Comparison of ENCODE assay signal across 26 cellular contexts in genomic region chr1:57407941-57408340, GRCh38. TPM values are rescaled to one million over a fixed set of nuclear protein-coding genes. Genes with fewer than 3 reads are reported as not detected.
DNase-seq lines count a peak whose midpoint lies in the region; ATAC-seq, FAIRE-seq and TF ChIP-seq lines count a peak whose summit lies in the region.
"Had no signal": no experiment of that assay in that cellular context is flagged by ENCODE, and none has a peak within 500 bp of the region (broad histone marks: within the 10 kb centered on the region; RNA-seq: fewer than 3 reads in every experiment).

No MANE protein-coding gene starts in this region.

- intact Hi-C loops in HepG2 (cut with micrococcal nuclease; ENCODE audit: unreplicated experiment), result no loop called here
- intact Hi-C loops in right lobe of liver (cut with DNase I), result no loop called here
- intact Hi-C loops in psoas muscle (cut with DNase I), result no loop called here

- no peak overlapping the region for H2AFZ ChIP-seq in HepG2 (ENCODE audit: low read length)
- no peak overlapping the region for H2AFZ ChIP-seq in mesenchymal stem cell (ENCODE audit: low read depth, low read length)
- no peak overlapping the region for H2AFZ ChIP-seq in smooth muscle cell (ENCODE audit: low read depth)
- H2AFZ ChIP-seq: GM23248 had no signal

- H3K9ac ChIP-seq in HepG2 (ENCODE audit: insufficient read depth, low read depth, low read length), result no peak overlapping the region
- H3K9ac ChIP-seq in mesenchymal stem cell (ENCODE audit: low read length), result no peak overlapping the region
- no peak overlapping the region for H3K9ac ChIP-seq in smooth muscle cell (ENCODE audit: low read depth)
- H3K9ac ChIP-seq: BLaER1 treated with 17β-estradiol and CSF1 and Interleukin-3, amounts not matched to agents 10 nM and 100 nM; GM23248 had no signal

- no peaks in the 10 kb centered on the region for H3K79me1 ChIP-seq in mesenchymal stem cell (replicated peaks; ENCODE audit: low read length, poor library complexity, severe bottlenecking)

- H3K36me3 ChIP-seq in HepG2 (replicated peaks in 1 of 2; ENCODE audit: control insufficient read depth in 1 of 2, insufficient read depth in 2 of 2, low read length in 2 of 2), result no peaks in the 10 kb centered on the region
- H3K36me3 ChIP-seq in right lobe of liver, result no peaks in the 10 kb centered on the region
- H3K36me3 ChIP-seq in mesenchymal stem cell (ENCODE audit: control insufficient read depth in 1 of 2, insufficient read depth in 2 of 2, low read depth in 1 of 2, low read length in 2 of 2), result no peaks in the 10 kb centered on the region
- no peaks in the 10 kb centered on the region for H3K36me3 ChIP-seq in smooth muscle cell (ENCODE audit: low read depth)
- no peaks in the 10 kb centered on the region for H3K36me3 ChIP-seq in psoas muscle (ENCODE audit: insufficient read depth in 1 of 2, low read depth in 1 of 2)
- H3K36me3 ChIP-seq: BE2C had no signal

- H3K9me3 ChIP-seq in HepG2 (ENCODE audit: low read length) (0 out of 2 replicates have a peak, but pooled peaks cover 3% of the 10 kb centered on the region), right lobe of liver (no peaks in the 10 kb centered on the region), mesenchymal stem cell (ENCODE audit: control insufficient read depth, low read length) (no peaks in the 10 kb centered on the region), smooth muscle cell (replicated peaks; ENCODE audit: low read depth) (no peaks in the 10 kb centered on the region), psoas muscle (no peaks in the 10 kb centered on the region)
- H3K9me3 ChIP-seq: BE2C had no signal

- POLR2A ChIA-PET in HepG2 (lab: Yijun Ruan, JAX), result no interaction called here

- no peak for TF ChIP-seq EP300 in HepG2 (IDR thresholded peaks at IDR 0.05; ENCODE audit: low read depth in 2 of 2, low read length in 2 of 2)
- TF ChIP-seq EP300 in HepG2 (CRISPR knock-in tag; IDR thresholded peaks at IDR 0.05; ENCODE audit: borderline replicate concordance), result no peak

- no peak overlapping the region for H3K18ac ChIP-seq in mesenchymal stem cell (ENCODE audit: low read depth in 1 of 2, low read length in 2 of 2)

- H4K8ac ChIP-seq in mesenchymal stem cell (ENCODE audit: low read length), result no peak overlapping the region

- no peak for TF ChIP-seq POLR2A in HepG2 (IDR thresholded peaks at IDR 0.05; ENCODE audit: insufficient read depth in 1 of 2, low read depth in 2 of 2, low read length in 2 of 2)
- no peak for TF ChIP-seq POLR2A in right lobe of liver (IDR thresholded peaks at IDR 0.05)

- no peak overlapping the region for H2BK15ac ChIP-seq in mesenchymal stem cell (ENCODE audit: low read depth, poor library complexity, severe bottlenecking)

- 0% methylated on average over 4 of the region's 4 CpGs for WGBS in HepG2 (ENCODE audit: low lambda C conversion rate)
- WGBS in right lobe of liver (ENCODE audit: insufficient coverage, low coverage, low lambda C conversion rate, missing lambda C conversion rate), result 20% methylated on average over 3 of the region's 4 CpGs
- WGBS in mesenchymal stem cell, result 0% methylated on average over 2 of the region's 4 CpGs
- WGBS in smooth muscle cell (ENCODE audit: low lambda C conversion rate), result 31% methylated on average over 4 of the region's 4 CpGs
- WGBS in psoas muscle, 3 donors, result 58 to 65% (median 63%) methylated on average over 4 of the region's 4 CpGs

- H3K27me3 ChIP-seq in HepG2 (ENCODE audit: control insufficient read depth in 1 of 2, insufficient read depth in 2 of 2, low read length in 2 of 2), result no peaks in the 10 kb centered on the region; a peak in 1 of 5 replicates
- no peaks in the 10 kb centered on the region for H3K27me3 ChIP-seq in right lobe of liver
- peaks cover 0 to 18% of the 10 kb centered on the region in 2 experiments for H3K27me3 ChIP-seq in mesenchymal stem cell (ENCODE audit: control insufficient read depth in 1 of 2, insufficient read depth in 1 of 2, low read length in 2 of 2)
- H3K27me3 ChIP-seq in smooth muscle cell (ENCODE audit: low read depth), result no peaks in the 10 kb centered on the region
- H3K27me3 ChIP-seq in psoas muscle (ENCODE audit: insufficient read depth in 3 of 3, low read length in 2 of 3), result peaks cover 2 to 8% (median 6%) of the 10 kb centered on the region in 3 donors
- H3K27me3 ChIP-seq: BE2C; BLaER1 treated with 17β-estradiol and CSF1 and Interleukin-3, amounts not matched to agents 10 nM and 100 nM had no signal

- H3K4me2 ChIP-seq in HepG2 (ENCODE audit: low read depth, low read length) (no peak overlapping the region), mesenchymal stem cell (ENCODE audit: low read length, poor library complexity, severe bottlenecking) (no peak overlapping the region), smooth muscle cell (peak overlapping the region; percentile 9)
- H3K4me2 ChIP-seq: BLaER1 treated with 17β-estradiol and CSF1 and Interleukin-3, amounts not matched to agents 10 nM and 100 nM had no signal

- no peak overlapping the region for H3K23ac ChIP-seq in mesenchymal stem cell (ENCODE audit: low read length in 2 of 2)

- no peak overlapping the region for H2BK5ac ChIP-seq in mesenchymal stem cell (ENCODE audit: low read depth, low read length, poor library complexity, severe bottlenecking)

- no peak overlapping the region for H2BK12ac ChIP-seq in mesenchymal stem cell (ENCODE audit: low read length in 2 of 2)

- TF ChIP-seq CTCF in HepG2 (CRISPR knock-in tag; IDR thresholded peaks at IDR 0.05) (no peak), right lobe of liver (IDR thresholded peaks at IDR 0.05) (no peak), smooth muscle cell (IDR thresholded peaks at IDR 0.05; ENCODE audit: borderline replicate concordance, insufficient read depth, poor library complexity, severe bottlenecking) (no peak), psoas muscle (IDR thresholded peaks at IDR 0.05) (no peak)

- no peak overlapping the region for H3K4ac ChIP-seq in mesenchymal stem cell (ENCODE audit: low read depth in 1 of 2, low read length in 2 of 2)

- peak; percentile 57; the same call in 1 of the 3 replicates for ATAC-seq in HepG2
- ATAC-seq in right lobe of liver, result no peak
- ATAC-seq in GM19463 (IDR thresholded peaks at IDR 0.05; ENCODE audit: unreplicated experiment), result no peak
- ATAC-seq in psoas muscle, result no peak
- ATAC-seq in GM21619 (IDR thresholded peaks at IDR 0.05; ENCODE audit: unreplicated experiment), result no peak
- ATAC-seq: HCT116 had no signal

- H3K4me3 ChIP-seq in HepG2 (replicated peaks in 1 of 3; ENCODE audit: insufficient read depth in 1 of 3, low read depth in 2 of 3, low read length in 3 of 3), result no peak overlapping the region
- no peak overlapping the region for H3K4me3 ChIP-seq in right lobe of liver
- H3K4me3 ChIP-seq in mesenchymal stem cell (ENCODE audit: insufficient read depth in 1 of 2, low read depth in 1 of 2, low read length in 2 of 2), result no peak overlapping the region
- H3K4me3 ChIP-seq in smooth muscle cell, result no peak overlapping the region
- no peak overlapping the region for H3K4me3 ChIP-seq in psoas muscle
- H3K4me3 ChIP-seq: BLaER1 treated with 17β-estradiol and CSF1 and Interleukin-3, amounts not matched to agents 10 nM and 100 nM; GM23248 had no signal

- H3K27ac ChIP-seq in HepG2 (ENCODE audit: extremely low read length, insufficient read depth, low read length) (no peak overlapping the region), right lobe of liver (no peak overlapping the region), mesenchymal stem cell (ENCODE audit: low read length, poor library complexity, severe bottlenecking) (no peak overlapping the region), smooth muscle cell (ENCODE audit: low read depth) (no peak overlapping the region), psoas muscle (no peak overlapping the region)
- H3K27ac ChIP-seq: 22Rv1; BLaER1 treated with 17β-estradiol and CSF1 and Interleukin-3, amounts not matched to agents 10 nM and 100 nM; GM23248 had no signal

- no peaks in the 10 kb centered on the region for H3F3A ChIP-seq in smooth muscle cell (ENCODE audit: low read depth)

- BruUV-seq in HepG2 (replicated peaks; lab: Mats Ljungman, UMichigan), result no TSS peak

- FAIRE-seq in HepG2 (lab: Jason Lieb, UNC), result no peak
- FAIRE-seq: A204.1, D721Med, GM12891, GM18507, H1 had no signal

- TF ChIP-seq RAD21 in HepG2 (CRISPR knock-in tag; IDR thresholded peaks at IDR 0.05), result no peak

- peaks cover 23% of the 10 kb centered on the region for H3K4me1 ChIP-seq in HepG2 (ENCODE audit: insufficient read depth, low read length)
- peaks cover 0 to 3% (median 0%) of the 10 kb centered on the region in 4 donors for H3K4me1 ChIP-seq in right lobe of liver
- H3K4me1 ChIP-seq in mesenchymal stem cell (ENCODE audit: control insufficient read depth, insufficient read depth, low read depth, low read length), result peaks cover 2% of the 10 kb centered on the region
- no peaks in the 10 kb centered on the region for H3K4me1 ChIP-seq in smooth muscle cell (ENCODE audit: low read depth)
- H3K4me1 ChIP-seq in psoas muscle, result no peaks in the 10 kb centered on the region
- H3K4me1 ChIP-seq: BE2C had no signal

- no peak overlapping the region for H4K91ac ChIP-seq in mesenchymal stem cell (ENCODE audit: low read length)

- CTCF ChIA-PET in HepG2 (lab: Yijun Ruan, JAX; ENCODE audit: low intra/inter-chr PET ratio, low total read pairs), result no interaction called here

- DNase-seq in HepG2 (ENCODE audit: low spot score) (no peak), right lobe of liver (no peak), mesenchymal stem cell (peak; percentile 34), smooth muscle cell (lab: John Stamatoyannopoulos, UW; ENCODE audit: unreplicated experiment) (no peak), superior temporal gyrus (ENCODE audit: extremely low spot score) (no peak), psoas muscle (no peak)
- DNase-seq: BE2C; CD4-positive, alpha-beta T cell; CD8-positive, alpha-beta memory T cell; DMS 273 treated with DMSO at 0.1 percent for 48 hours; DMS79; EL; GF-D8; GM23248; H7 had no signal

- H2BK120ac ChIP-seq in mesenchymal stem cell (ENCODE audit: low read depth, low read length), result no peak overlapping the region

- no peak overlapping the region for H3K14ac ChIP-seq in mesenchymal stem cell (ENCODE audit: low read length in 2 of 2)

- H3K79me2 ChIP-seq in HepG2 (ENCODE audit: insufficient read depth, low read length) (no peaks in the 10 kb centered on the region), smooth muscle cell (ENCODE audit: low read depth) (no peaks in the 10 kb centered on the region)

- H2AK5ac ChIP-seq in mesenchymal stem cell (ENCODE audit: low read length, severe bottlenecking), result no peak overlapping the region

- in situ Hi-C loops in HepG2 (cut with HindIII; ENCODE audit: extremely low pct_ligation_motif_present, low pct_unique_long_range_greater_than_20kb), result no loop called here

- H4K20me1 ChIP-seq in HepG2 (ENCODE audit: insufficient read depth, low read length) (no peaks in the 10 kb centered on the region), smooth muscle cell (ENCODE audit: low read depth) (no peaks in the 10 kb centered on the region)
- H4K20me1 ChIP-seq: BLaER1 treated with 17β-estradiol and CSF1 and Interleukin-3, amounts not matched to agents 10 nM and 100 nM had no signal

RNA-seq across cellular contexts. Expression of gene DAB1, which starts 15.9 kb away (rescaled TPM):
- total RNA-seq in HepG2 (2016; rRNA removed; fragmentation: Illumina TruSeq; extraction: Trizol), result 0.08 and 0.13 TPM in 2 replicates
- 0.53 TPM in 1 of 2 replicates, not detected in the other for total RNA-seq in HepG2 (2016; cell fraction: cytosol; rRNA removed; fragmentation: Illumina TruSeq; extraction: Trizol; ENCODE audit: low read depth)
- total RNA-seq in HepG2 (2016; cell fraction: insoluble cytoplasmic fraction; rRNA removed; fragmentation: Illumina TruSeq; extraction: Trizol), result 0.19 TPM in 1 of 2 replicates, not detected in the other
- 0.10 and 0.37 TPM in 2 replicates for total RNA-seq in HepG2 (2016; cell fraction: membrane; rRNA removed; fragmentation: Illumina TruSeq; extraction: Trizol)
- not detected in 2 replicates for total RNA-seq in HepG2 (2016; cell fraction: nucleus; rRNA removed; fragmentation: Illumina TruSeq; extraction: Trizol)
- 0.03 and 0.04 TPM in 2 replicates for polyA plus RNA-seq in HepG2 (2011; rRNA removed)
- 0.01 TPM in 2 replicates for polyA plus RNA-seq in HepG2 (2011; cell fraction: cytosol; rRNA removed)
- polyA plus RNA-seq in HepG2 (2011; cell fraction: nucleus; rRNA removed), result 0.03 and 0.06 TPM in 2 replicates
- polyA plus RNA-seq in HepG2 (2012), result 0.09 and 0.16 TPM in 2 replicates
- 0.37 and 0.38 TPM in 2 replicates for polyA plus RNA-seq in HepG2 (2016; cell fraction: cytosol; fragmentation: Illumina TruSeq; extraction: Trizol; ENCODE audit: low read depth)
- 0.43 TPM in 1 of 2 replicates, not detected in the other for polyA plus RNA-seq in HepG2 (2016; cell fraction: insoluble cytoplasmic fraction; fragmentation: Illumina TruSeq; extraction: Trizol; ENCODE audit: low read depth)
- polyA plus RNA-seq in HepG2 (2016; cell fraction: membrane; fragmentation: Illumina TruSeq; extraction: Trizol; ENCODE audit: low read depth), result 0.12 and 0.39 TPM in 2 replicates
- polyA plus RNA-seq in HepG2 (2016; cell fraction: nucleus; fragmentation: Illumina TruSeq; extraction: Trizol; ENCODE audit: insufficient read depth, low read depth), result 0.08 TPM in 1 of 2 replicates, not detected in the other
- polyA minus RNA-seq in HepG2 (2011; rRNA and poly(A)+ RNA removed; ENCODE audit: low replicate concordance), result not detected in 2 replicates
- not detected in 2 replicates for polyA minus RNA-seq in HepG2 (2011; cell fraction: cytosol; rRNA and poly(A)+ RNA removed)
- polyA minus RNA-seq in HepG2 (2011; cell fraction: nucleus; rRNA and poly(A)+ RNA removed), result 0.26 and 0.75 TPM in 2 replicates
- total RNA-seq in right lobe of liver, result 1 to 10 TPM in 4 of 6 experiments, under 1 TPM in 2; 0.76 to 1.9 (median 1.1) TPM
- polyA plus RNA-seq in mesenchymal stem cell (2013, experiment 1 of 2), result not detected
- 0.08 TPM for polyA plus RNA-seq in mesenchymal stem cell (2013, experiment 2 of 2)
- total RNA-seq in smooth muscle cell, result 0.22 TPM in 1 of 2 replicates, not detected in the other
- 0.30 TPM in 1 of 2 replicates, not detected in the other for polyA plus RNA-seq in smooth muscle cell
- total RNA-seq in psoas muscle, result under 1 TPM; 0.08 to 0.28 (median 0.11) TPM
- under 1 TPM in 2 of 3 donors, not detected in 1; 0.04 to 0.05 TPM for polyA plus RNA-seq in psoas muscle
- polyA plus RNA-seq: CD14-positive monocyte had no signal
